7 cellular contexts compared by ENCODE assay signal in genomic region chr1:94236021-94236491, GRCh38. TPM values are rescaled to one million over a fixed set of nuclear protein-coding genes. Genes with fewer than 3 reads are reported as not detected.
DNase-seq lines count a peak whose midpoint lies in the region; ATAC-seq, FAIRE-seq and TF ChIP-seq lines count a peak whose summit lies in the region.

No MANE protein-coding gene starts in this region.

- H3K27me3 ChIP-seq in keratinocyte (ENCODE audit: control insufficient read depth, extremely low read depth, insufficient read depth, low read length) (no peaks in the 10 kb centered on the region), suprapubic skin (peaks cover 20% of the 10 kb centered on the region)

- H3K9me1 ChIP-seq in keratinocyte (ENCODE audit: control insufficient read depth, extremely low read depth, insufficient read depth, low read length), result no peaks in the 10 kb centered on the region

- ATAC-seq in HG02970 (IDR thresholded peaks at IDR 0.05; ENCODE audit: low FRiP score, unreplicated experiment), result no peak

- H3K4me3 Mint-ChIP-seq in HFFc6, result peak overlapping the region; percentile 94

- no peaks in the 10 kb centered on the region for H3K9me3 Mint-ChIP-seq in HFFc6

- peaks cover 13% of the 10 kb centered on the region; the same call in 1 of the 2 replicates for H3K36me3 Mint-ChIP-seq in HFFc6 (ENCODE audit: low read depth)

- no peaks in the 10 kb centered on the region; the same call in 1 of the 2 replicates for H3K27me3 Mint-ChIP-seq in HFFc6 (ENCODE audit: insufficient read depth)

- peak overlapping the region; percentile 84 for H3K4me3 ChIP-seq in astrocyte of the cerebellum (ENCODE audit: low read depth, low read length)
- peak overlapping the region; percentile 92 to 100 (median 98) for H3K4me3 ChIP-seq in keratinocyte (ENCODE audit: control insufficient read depth in 2 of 3, extremely low read depth in 1 of 3, insufficient read depth in 2 of 3, low read depth in 1 of 3, low read length in 3 of 3)
- peak overlapping the region; percentile 84 for H3K4me3 ChIP-seq in suprapubic skin

- H3K9ac ChIP-seq in keratinocyte (ENCODE audit: control insufficient read depth, extremely low read depth, insufficient read depth, low read length), result peak overlapping the region; percentile 89

- H3K4me2 ChIP-seq in keratinocyte (ENCODE audit: control insufficient read depth, extremely low read depth, insufficient read depth, low read depth, low read length), result peak overlapping the region; percentile 94

- H3K27ac Mint-ChIP-seq in HFFc6, result peak overlapping the region; percentile 69

- FAIRE-seq in keratinocyte (lab: Jason Lieb, UNC), result no peak

- H4K20me1 ChIP-seq in keratinocyte (ENCODE audit: control insufficient read depth, extremely low read depth, insufficient read depth, low read length), result peaks cover 10% of the 10 kb centered on the region

- WGBS in suprapubic skin, result under 1% methylated on average over 6 of the region's 6 CpGs

- TF ChIP-seq CTCF in HFFc6 (IDR thresholded peaks at IDR 0.05) (no peak), astrocyte of the cerebellum (IDR thresholded peaks at IDR 0.05; ENCODE audit: low read depth, low read length, missing control alignments) (no peak), keratinocyte (optimal IDR thresholded peaks at IDR 0.05 in 1 of 3, IDR thresholded peaks at IDR 0.05 in 1 of 3, conservative IDR thresholded peaks at IDR 0.05 in 1 of 3; ENCODE audit: extremely low read depth in 1 of 3, insufficient read depth in 2 of 3, low read length in 3 of 3) (no peak), suprapubic skin (IDR thresholded peaks at IDR 0.05) (no peak)

- no peak overlapping the region for H2AFZ ChIP-seq in keratinocyte (ENCODE audit: control insufficient read depth, low read length)

- dilution Hi-C loops in keratinocyte (cut with MboI; ENCODE audit: extremely low pct_ligation_motif_present, low sequenced_read_pairs), result no loop called here

- H3K27ac ChIP-seq in keratinocyte (ENCODE audit: control insufficient read depth, insufficient read depth, low read length) (peak overlapping the region; percentile 78), suprapubic skin (peak overlapping the region; percentile 92)

- H3K9me3 ChIP-seq in keratinocyte (ENCODE audit: control insufficient read depth, low read depth, low read length) (no peaks in the 10 kb centered on the region), suprapubic skin (no peaks in the 10 kb centered on the region)

- H3K36me3 ChIP-seq in keratinocyte (ENCODE audit: control insufficient read depth in 2 of 2, extremely low read depth in 1 of 2, insufficient read depth in 2 of 2, low read length in 2 of 2) (no peaks in the 10 kb centered on the region), suprapubic skin (no peaks in the 10 kb centered on the region)

- TF ChIP-seq POLR2A in suprapubic skin (IDR thresholded peaks at IDR 0.05), result no peak

- peaks cover 79% of the 10 kb centered on the region for H3K4me1 Mint-ChIP-seq in HFFc6 (ENCODE audit: low read depth)

- TF ChIP-seq EP300 in suprapubic skin (IDR thresholded peaks at IDR 0.05), result no peak

- peaks cover 99% of the 10 kb centered on the region for H3K79me2 ChIP-seq in keratinocyte (ENCODE audit: control insufficient read depth, insufficient read depth, low read length)

- DNase-seq in HFFc6 (no peak), astrocyte of the cerebellum (ENCODE audit: low read depth) (peak; percentile 54), keratinocyte (ENCODE audit: low read depth, low spot score) (no peak), suprapubic skin (ENCODE audit: low spot score in 2 of 2) (no peak)
- DNase-seq in stimulated activated CD4-positive, alpha-beta T cell treated with anti-CD3 and anti-CD28 coated beads, Interleukin-4, amount 100 ng/mL, for 4 hours, result no peak
- DNase-seq in central memory CD4-positive, alpha-beta T cell, result no peak

- H3K4me1 ChIP-seq in keratinocyte (ENCODE audit: control insufficient read depth, extremely low read depth, insufficient read depth, low read length), result peaks cover 31% of the 10 kb centered on the region
- peaks cover 31% of the 10 kb centered on the region for H3K4me1 ChIP-seq in suprapubic skin

- in situ Hi-C loops in astrocyte of the cerebellum (cut with HindIII; ENCODE audit: low sequenced_read_pairs), result loop anchor here (10.0 kb wide), 1 partner anchor 89 kb away; no protein-coding TSS in a partner anchor

RNA-seq across cellular contexts. Expression of gene ARHGAP29, which starts 1.3 kb away (rescaled TPM):
- 10 to 100 TPM; 36.9 to 60.3 (median 52.9) TPM for total RNA-seq in HFFc6 (2021; fragmentation: NEBNext Ultra II Directional; extraction: Animal tissue kit (Norgen Biotek cat#: 25700))
- 40.0 to 79.7 TPM (median 67.7 TPM) in 3 replicates for polyA plus RNA-seq in keratinocyte
- 66.5 TPM for polyA plus RNA-seq in keratinocyte (2011; ENCODE audit: low read depth)
- 31.7 and 61.5 TPM in 2 replicates for polyA plus RNA-seq in keratinocyte (2011; cell fraction: cytosol; rRNA removed)
- polyA plus RNA-seq in keratinocyte (2011; cell fraction: nucleus; rRNA removed), result 59.8 and 80.6 TPM in 2 replicates
- polyA plus RNA-seq in keratinocyte (2012; ENCODE audit: low replicate concordance), result 26.3 and 56.8 TPM in 2 replicates
- 21.1 to 119 TPM (median 48.5 TPM) in 3 replicates for polyA minus RNA-seq in keratinocyte
- 50.8 TPM for polyA minus RNA-seq in keratinocyte (2011; cell fraction: cytosol; rRNA and poly(A)+ RNA removed)
- 82.7 and 152 TPM in 2 replicates for polyA minus RNA-seq in keratinocyte (2011; cell fraction: nucleus; rRNA and poly(A)+ RNA removed)
- 10 to 100 TPM; 23.4 to 38.3 (median 28.6) TPM for total RNA-seq in suprapubic skin
